ENCODE assay signal across 8 cellular contexts in the genomic region with DNA sequence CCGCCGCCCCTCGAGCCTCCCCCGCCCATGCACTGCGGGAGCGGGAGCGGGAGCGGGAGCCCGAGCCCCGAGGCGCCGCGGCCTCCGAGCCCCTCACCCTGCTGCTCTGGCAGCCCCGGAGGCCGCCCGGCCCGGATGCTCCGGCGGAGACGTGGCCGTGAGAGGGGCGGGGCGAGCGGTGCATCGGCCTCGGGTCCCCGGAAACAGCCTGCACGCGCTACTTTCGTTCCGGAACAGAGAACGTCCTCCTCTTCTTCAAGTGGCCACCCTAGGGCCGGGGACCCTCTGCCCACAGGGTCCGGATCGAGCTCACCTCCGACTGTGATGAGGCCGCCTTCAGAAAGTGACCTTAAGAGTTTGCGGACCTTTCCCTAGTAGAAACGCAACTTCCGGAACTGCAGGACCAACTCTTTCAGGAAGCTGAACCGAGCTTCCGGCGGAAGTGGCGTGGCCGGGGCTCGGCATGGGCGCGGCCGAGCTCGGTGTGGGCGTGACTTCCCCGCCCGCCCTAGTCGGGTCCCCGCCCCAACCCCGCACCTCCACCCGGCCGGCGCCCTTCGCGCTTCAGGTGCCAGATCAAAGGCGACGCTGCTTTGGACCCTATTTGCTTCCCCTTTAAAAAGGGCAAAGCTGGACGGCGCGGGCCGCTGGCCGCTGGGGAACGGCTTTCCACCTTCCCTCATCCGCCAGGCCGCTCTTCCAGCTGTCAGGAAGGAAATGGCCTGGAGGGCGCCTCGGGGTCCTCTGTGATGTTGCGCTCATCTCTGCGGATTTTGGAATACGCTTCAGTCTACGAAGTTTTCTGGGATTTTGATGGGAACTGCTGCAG. TPM values are rescaled to one million over a fixed set of nuclear protein-coding genes. Genes with fewer than 3 reads are reported as not detected.
DNase-seq lines count a peak whose midpoint lies in the region; ATAC-seq and TF ChIP-seq lines count a peak whose summit lies in the region.

Gene GOLGA3 (minus strand): TSS at position 164 of the 829 bp plus-strand sequence. CDS start 6,741 bp downstream, outside the sequence.

- no peaks in the 10 kb centered on the region for H3K4me1 ChIP-seq in cardiac muscle cell (ENCODE audit: low read depth)
- peaks cover 4% of the 10 kb centered on the region for H3K4me1 ChIP-seq in parathyroid adenoma
- peaks cover 0 to 26% (median 22%) of the 10 kb centered on the region in 4 donors for H3K4me1 ChIP-seq in tibial artery

- H3K9me3 ChIP-seq in cardiac muscle cell (ENCODE audit: low read depth) (no peaks in the 10 kb centered on the region), parathyroid adenoma (ENCODE audit: control insufficient read depth, low read length) (no peaks in the 10 kb centered on the region), tibial artery (no peaks in the 10 kb centered on the region)

- peak within 1 kb of the TSS; percentile 73 for H3K9ac ChIP-seq in parathyroid adenoma

- intact Hi-C loops in tibial artery (cut with DNase I; ENCODE audit: low total_unique reads) = loop anchor here (2.0 to 10.0 kb wide), 3 partner anchors 54 to 144 kb away; partner anchors contain the start of genes POLE and PXMP2

- TF ChIP-seq CTCF in GM12875 (IDR thresholded peaks at IDR 0.05; ENCODE audit: borderline replicate concordance, insufficient read depth, low read depth, low read length) = no peak
- TF ChIP-seq CTCF in cardiac muscle cell (IDR thresholded peaks at IDR 0.05; ENCODE audit: low read depth, low read length) = no peak
- TF ChIP-seq CTCF in parathyroid adenoma (IDR thresholded peaks at IDR 0.05) = no peak
- no peak for TF ChIP-seq CTCF in tibial artery (IDR thresholded peaks at IDR 0.05)

- no peaks in the 10 kb centered on the region for H3K27me3 ChIP-seq in cardiac muscle cell
- no peaks in the 10 kb centered on the region for H3K27me3 ChIP-seq in parathyroid adenoma (ENCODE audit: control insufficient read depth, insufficient read depth, low read length)
- no peaks in the 10 kb centered on the region for H3K27me3 ChIP-seq in tibial artery

- peaks cover 35% of the 10 kb centered on the region for H3K79me2 ChIP-seq in parathyroid adenoma

- H3K27ac ChIP-seq in cardiac muscle cell (peak within 1 kb of the TSS; percentile 98), parathyroid adenoma (peak within 1 kb of the TSS; percentile 98), tibial artery (peak within 1 kb of the TSS; percentile 97)

- H2AFZ ChIP-seq in parathyroid adenoma = peak within 1 kb of the TSS; percentile 100

- H3K36me3 ChIP-seq in cardiac muscle cell = no peaks in the 10 kb centered on the region
- no peaks in the 10 kb centered on the region for H3K36me3 ChIP-seq in parathyroid adenoma (ENCODE audit: control insufficient read depth, insufficient read depth, low read length)
- peaks cover 7 to 41% (median 23%) of the 10 kb centered on the region in 3 donors for H3K36me3 ChIP-seq in tibial artery

- DNase-seq in NCI-H1417 treated with DMSO at 0.1 percent for 48 hours (lab: John Stamatoyannopoulos, UW) = peak; percentile 59
- peak; percentile 63 to 81 for DNase-seq in SW 1271 (lab: John Stamatoyannopoulos, UW)
- peak; percentile 92 for DNase-seq in activated naive CD8-positive, alpha-beta T cell treated with anti-CD3 and anti-CD28 coated beads, Interleukin-2, amount 50 U/mL, for 16 hours (ENCODE audit: low read depth, low spot score)
- DNase-seq in cardiac muscle cell (ENCODE audit: low read depth in 1 of 2, low spot score in 1 of 2) = peak; percentile 96 to 97
- DNase-seq in tibial artery = peak; percentile 89 to 94

- peak within 1 kb of the TSS; percentile 68 for H3K4me3 ChIP-seq in GM12875 (ENCODE audit: low read depth, low read length)
- peak within 1 kb of the TSS; percentile 44 for H3K4me3 ChIP-seq in cardiac muscle cell
- H3K4me3 ChIP-seq in parathyroid adenoma (ENCODE audit: low read depth, low read length) = peak within 1 kb of the TSS; percentile 72
- H3K4me3 ChIP-seq in tibial artery = peak within 1 kb of the TSS; percentile 91 to 97

- ATAC-seq in HG02763 (IDR thresholded peaks at IDR 0.05; ENCODE audit: unreplicated experiment) = peak; percentile 87

- peak within 1 kb of the TSS; percentile 85 for H3K4me2 ChIP-seq in parathyroid adenoma (ENCODE audit: low read length)

RNA-seq across cellular contexts. Expression of gene GOLGA3, which starts in this region (rescaled TPM):
- total RNA-seq in cardiac muscle cell = 40.4 and 50.8 TPM in 2 replicates
- polyA plus RNA-seq in cardiac muscle cell = 12.2 and 15.3 TPM in 2 replicates

Comparison
In these comparisons a context has a peak if more than half of its experiments do, and no peak if none do; other contexts are left out.
1. Peak in every context shown above with its lines: DNase-seq, ATAC-seq, H3K4me3 ChIP-seq and H3K27ac ChIP-seq.
2. H3K4me3 ChIP-seq: peak in every context shown above with its lines; median percentile 94 in tibial artery; 72 in parathyroid adenoma; 68 in GM12875; 44 in cardiac muscle cell.